ENCODE assay signal across 32 cellular contexts in the genomic region with DNA sequence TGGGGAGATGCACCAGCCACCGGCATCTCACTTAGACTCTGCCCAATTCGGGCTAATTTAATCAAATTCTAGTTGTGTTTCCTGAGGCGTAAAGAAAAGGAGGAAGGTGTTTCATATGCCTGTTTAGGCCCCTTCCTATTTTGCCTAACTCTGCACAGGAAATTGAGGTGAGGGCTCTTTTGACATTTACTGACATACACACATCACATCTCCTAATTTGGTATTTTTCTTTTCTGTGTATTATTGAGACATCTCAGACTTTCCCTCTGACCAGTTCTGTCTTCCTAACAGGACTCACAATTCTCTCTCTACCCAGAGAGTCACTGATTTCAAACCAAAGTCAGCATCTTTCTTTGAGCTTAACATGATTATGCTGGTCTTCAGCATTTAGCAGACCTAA. TPM values are rescaled to one million over a fixed set of nuclear protein-coding genes. Genes with fewer than 3 reads are reported as not detected.
A peak's percentile ranks its signal among the peaks of the same experiment; 100 is the strongest.
DNase-seq lines count a peak whose midpoint lies in the region; ATAC-seq and TF ChIP-seq lines count a peak whose summit lies in the region.
"Had no signal": no experiment of that assay in that cellular context is flagged by ENCODE, and none has a peak within 500 bp of the region (broad histone marks: within the 10 kb centered on the region; RNA-seq: fewer than 3 reads in every experiment).

No MANE protein-coding gene starts in this region.

- ATAC-seq in CD4-positive, alpha-beta T cell (ENCODE audit: poor library complexity), result no peak
- ATAC-seq: left lung, WTC11 had no signal

- no peak overlapping the region for H3K27ac ChIP-seq in CD4-positive, alpha-beta T cell (ENCODE audit: low read depth, low read length)
- peak overlapping the region in 6 of 8 donors; percentile 80 to 96 (median 89) for H3K27ac ChIP-seq in spleen
- H3K27ac ChIP-seq: BLaER1, coronary artery, GM23248, neural progenitor cell, parathyroid adenoma, SJSA1, testis had no signal

- H3K9me3 Mint-ChIP-seq in activated naive CD4-positive, alpha-beta T cell treated with anti-CD3 and anti-CD28 coated beads for 36 hours, result no peaks in the 10 kb centered on the region
- no peaks in the 10 kb centered on the region for H3K9me3 Mint-ChIP-seq in CD4-positive, alpha-beta T cell
- H3K9me3 Mint-ChIP-seq in T-helper 1 cell treated with Interleukin-12 subunit alpha and Interleukin-12 subunit beta and Interleukin-4 antibody, amounts not matched to agents 30 μg/mL and 1 μg/mL, for 36 hours, result no peaks in the 10 kb centered on the region
- H3K9me3 Mint-ChIP-seq: neural progenitor cell had no signal

- no peaks in the 10 kb centered on the region for H3K9me3 ChIP-seq in CD4-positive, alpha-beta T cell (ENCODE audit: control insufficient read depth, low read length)
- no peaks in the 10 kb centered on the region for H3K9me3 ChIP-seq in spleen
- H3K9me3 ChIP-seq: left lung, SJSA1, testis had no signal

- peaks cover 3% of the 10 kb centered on the region for H3K27me3 ChIP-seq in CD4-positive, alpha-beta T cell (ENCODE audit: control insufficient read depth, insufficient read depth, low read length)
- H3K27me3 ChIP-seq in spleen (replicated peaks in 1 of 7), result peaks cover 0 to 9% (median 0%) of the 10 kb centered on the region in 7 donors
- H3K27me3 ChIP-seq: BLaER1, left lung, neural progenitor cell, testis had no signal

- POLR2A ChIA-PET in CD4-positive, alpha-beta T cell (lab: Charles Lee), result interaction anchor here (0.6 kb wide), 1 partner anchor 10 kb away, joined by 3 read pairs; no protein-coding TSS in a partner anchor

- H3K4me3 ChIP-seq in spleen, result peak overlapping the region in 1 of 8 donors; percentile 58
- H3K4me3 ChIP-seq: BLaER1, coronary artery, GM23248, left lung, neural progenitor cell, SJSA1, skin epidermis, testis had no signal

- intact Hi-C loops in activated naive CD4-positive, alpha-beta T cell treated with anti-CD3 and anti-CD28 coated beads for 36 hours (cut with micrococcal nuclease), result no loop called here
- intact Hi-C loops in CD4-positive, alpha-beta T cell (cut with DNase I, micrococcal nuclease), result no loop called here
- intact Hi-C loops in spleen (cut with DNase I; ENCODE audit: low total_unique reads), result no loop called here

- WGBS in spleen, 5 donors, result 30 to 49% (median 39%) methylated on average over 3 of the region's 3 CpGs

- CTCF ChIA-PET in activated naive CD4-positive, alpha-beta T cell treated with anti-CD3 and anti-CD28 coated beads for 36 hours (lab: Charles Lee), result interaction anchor here (0.7 to 7.1 kb wide), 2 partner anchors 11 to 43 kb away, joined by 3 to 51 read pairs; no protein-coding TSS in a partner anchor
- CTCF ChIA-PET in CD4-positive, alpha-beta T cell (lab: Charles Lee), result interaction anchor here (0.6 to 1.6 kb wide), 3 partner anchors 9 to 917 kb away, joined by 4 read pairs; no protein-coding TSS in a partner anchor

- TF ChIP-seq POLR2A in spleen (IDR thresholded peaks at IDR 0.05), result no peak

- H3K4me1 Mint-ChIP-seq in activated naive CD4-positive, alpha-beta T cell treated with anti-CD3 and anti-CD28 coated beads for 36 hours (ENCODE audit: low read depth), result peaks cover 35% of the 10 kb centered on the region
- H3K4me1 Mint-ChIP-seq in CD4-positive, alpha-beta T cell (ENCODE audit: low read depth), result peaks cover 16% of the 10 kb centered on the region
- H3K4me1 Mint-ChIP-seq in T-helper 1 cell treated with Interleukin-12 subunit alpha and Interleukin-12 subunit beta and Interleukin-4 antibody, amounts not matched to agents 30 μg/mL and 1 μg/mL, for 36 hours (ENCODE audit: low read depth), result peaks cover 38% of the 10 kb centered on the region

- H3K4me1 ChIP-seq in spleen, result peaks cover 0 to 59% (median 20%) of the 10 kb centered on the region in 6 donors
- H3K4me1 ChIP-seq: neural progenitor cell, parathyroid adenoma, SJSA1, testis had no signal

- no peaks in the 10 kb centered on the region for H3K27me3 Mint-ChIP-seq in activated naive CD4-positive, alpha-beta T cell treated with anti-CD3 and anti-CD28 coated beads for 36 hours (ENCODE audit: low read depth)
- peaks cover 9% of the 10 kb centered on the region for H3K27me3 Mint-ChIP-seq in CD4-positive, alpha-beta T cell
- no peaks in the 10 kb centered on the region for H3K27me3 Mint-ChIP-seq in T-helper 1 cell treated with Interleukin-12 subunit alpha and Interleukin-12 subunit beta and Interleukin-4 antibody, amounts not matched to agents 30 μg/mL and 1 μg/mL, for 36 hours (ENCODE audit: low read depth)

- peaks cover 0 to 8% (median 0%) of the 10 kb centered on the region in 6 donors for H3K36me3 ChIP-seq in spleen
- H3K36me3 ChIP-seq: BLaER1, left lung, neural progenitor cell, SJSA1 had no signal

- no peaks in the 10 kb centered on the region for H3K36me3 Mint-ChIP-seq in activated naive CD4-positive, alpha-beta T cell treated with anti-CD3 and anti-CD28 coated beads for 36 hours (ENCODE audit: low read depth)
- no peaks in the 10 kb centered on the region for H3K36me3 Mint-ChIP-seq in CD4-positive, alpha-beta T cell (ENCODE audit: low read depth)
- H3K36me3 Mint-ChIP-seq in T-helper 1 cell treated with Interleukin-12 subunit alpha and Interleukin-12 subunit beta and Interleukin-4 antibody, amounts not matched to agents 30 μg/mL and 1 μg/mL, for 36 hours (ENCODE audit: low read depth), result no peaks in the 10 kb centered on the region
- H3K36me3 Mint-ChIP-seq: neural progenitor cell, WTC11 had no signal

- TF ChIP-seq CTCF in CD4-positive, alpha-beta T cell (IDR thresholded peaks at IDR 0.05), result no peak
- no peak for TF ChIP-seq CTCF in spleen (IDR thresholded peaks at IDR 0.05 in 8 of 11, conservative IDR thresholded peaks at IDR 0.05 in 3 of 11)

- peak overlapping the region; percentile 67 for H3K27ac Mint-ChIP-seq in activated naive CD4-positive, alpha-beta T cell treated with anti-CD3 and anti-CD28 coated beads for 36 hours
- H3K27ac Mint-ChIP-seq in CD4-positive, alpha-beta T cell, result peak overlapping the region; percentile 43
- H3K27ac Mint-ChIP-seq in T-helper 1 cell treated with Interleukin-12 subunit alpha and Interleukin-12 subunit beta and Interleukin-4 antibody, amounts not matched to agents 30 μg/mL and 1 μg/mL, for 36 hours, result peak overlapping the region; percentile 73
- H3K27ac Mint-ChIP-seq: neural progenitor cell, WTC11 had no signal

- DNase-seq in activated naive CD4-positive, alpha-beta T cell treated with anti-CD3 and anti-CD28 coated beads for 36 hours, result no peak
- DNase-seq in activated naive CD4-positive, alpha-beta T cell treated with anti-CD3 and anti-CD28 coated beads, Interleukin-2, amount 50 U/mL, for 16 hours, result no peak
- no peak for DNase-seq in CD4-positive, alpha-beta T cell
- DNase-seq in spleen (no peak), NCI-H2227 treated with DMSO at 0.1 percent for 48 hours (lab: John Stamatoyannopoulos, UW) (no peak), NCI-H2196 treated with DMSO at 0.1 percent for 48 hours (lab: John Stamatoyannopoulos, UW; ENCODE audit: unreplicated experiment) (no peak)
- DNase-seq: ACHN; activated CD4-positive, alpha-beta T cell treated with anti-CD3 and anti-CD28 coated beads, Interleukin-2, amount 50 U/mL, for 48 hours; activated effector memory CD4-positive, alpha-beta T cell treated with Interleukin-2 at 50 U/mL for 16 hours; caudate nucleus; effector memory CD4-positive, alpha-beta T cell; GM23248; islet precursor cell; left lung; mesenchymal stem cell; NCI-H2107; NCI-H446 treated with DMSO at 0.1 percent for 48 hours; NCI-H774; retina; stimulated activated naive CD4-positive, alpha-beta T cell treated with Interleukin-2 at 50 U/mL for 16 hours; testis had no signal

- H3K4me3 Mint-ChIP-seq in activated naive CD4-positive, alpha-beta T cell treated with anti-CD3 and anti-CD28 coated beads for 36 hours, result no peak overlapping the region
- H3K4me3 Mint-ChIP-seq in CD4-positive, alpha-beta T cell, result no peak overlapping the region
- H3K4me3 Mint-ChIP-seq in T-helper 1 cell treated with Interleukin-12 subunit alpha and Interleukin-12 subunit beta and Interleukin-4 antibody, amounts not matched to agents 30 μg/mL and 1 μg/mL, for 36 hours, result no peak overlapping the region
- H3K4me3 Mint-ChIP-seq: neural progenitor cell, WTC11 had no signal

RNA-seq across cellular contexts. Expression of a gene that starts 7.9 kb away (rescaled TPM):
- not detected for total RNA-seq in activated naive CD4-positive, alpha-beta T cell treated with anti-CD3 and anti-CD28 coated beads for 36 hours
- total RNA-seq in CD4-positive, alpha-beta T cell, result not detected
- 10 to 100 TPM in 5 of 7 donors, 1 to 10 TPM in 2; 3.8 to 31.9 (median 13.5) TPM for total RNA-seq in spleen
- polyA plus RNA-seq in spleen, result 1 to 10 TPM in 2 of 3 donors, under 1 TPM in 1; 0.55 to 4.0 (median 1.6) TPM
- total RNA-seq: epithelial cell of proximal tubule, GM23248, LHCN-M2, RPMI7951, SJSA1, testis, WTC11 had no signal
- polyA plus RNA-seq: GM23248 had no signal

RNA-seq across cellular contexts. Expression of a gene that starts 40.2 kb away (rescaled TPM):
- total RNA-seq in activated naive CD4-positive, alpha-beta T cell treated with anti-CD3 and anti-CD28 coated beads for 36 hours, result not detected
- not detected for total RNA-seq in CD4-positive, alpha-beta T cell
- total RNA-seq in spleen, result not detected
- under 1 TPM in 1 of 3 donors, not detected in 2; 0.04 TPM for polyA plus RNA-seq in spleen
- total RNA-seq: epithelial cell of proximal tubule, GM23248, left lung, LHCN-M2, RPMI7951, SJSA1, WTC11 had no signal
- polyA plus RNA-seq: GM23248 had no signal

RNA-seq across cellular contexts. Expression of a gene that starts 40.5 kb away (rescaled TPM):
- total RNA-seq in activated naive CD4-positive, alpha-beta T cell treated with anti-CD3 and anti-CD28 coated beads for 36 hours, result not detected
- total RNA-seq in CD4-positive, alpha-beta T cell, result not detected
- total RNA-seq in spleen, result not detected
- not detected for polyA plus RNA-seq in spleen
- total RNA-seq: epithelial cell of proximal tubule, GM23248, left lung, LHCN-M2, RPMI7951, SJSA1, WTC11 had no signal
- polyA plus RNA-seq: GM23248 had no signal

RNA-seq across cellular contexts. Expression of a gene that starts 49.0 kb away (rescaled TPM):
- not detected for total RNA-seq in activated naive CD4-positive, alpha-beta T cell treated with anti-CD3 and anti-CD28 coated beads for 36 hours
- not detected for total RNA-seq in CD4-positive, alpha-beta T cell
- 10 to 100 TPM in 1 of 7 donors, 1 to 10 TPM in 5, under 1 TPM in 1; 0.88 to 14.8 (median 2.4) TPM for total RNA-seq in spleen
- polyA plus RNA-seq in spleen, result under 1 TPM; 0.27 to 0.48 (median 0.45) TPM
- total RNA-seq: GM23248, LHCN-M2, RPMI7951, SJSA1 had no signal
- polyA plus RNA-seq: GM23248 had no signal

RNA-seq across cellular contexts. Expression of a gene that starts 55.7 kb away (rescaled TPM):
- 1,000 to 10,000 TPM; 4,092 to 4,109 TPM for total RNA-seq in activated naive CD4-positive, alpha-beta T cell treated with anti-CD3 and anti-CD28 coated beads for 36 hours
- total RNA-seq in CD4-positive, alpha-beta T cell, result 1,000 to 10,000 TPM; 3,668 to 3,697 TPM
- total RNA-seq in spleen, result 1,000 to 10,000 TPM in 4 of 7 donors, 100 to 1,000 TPM in 3; 744 to 2,126 (median 1,870) TPM
- polyA plus RNA-seq in spleen, result 1,000 to 10,000 TPM; 5,153 to 8,491 (median 7,946) TPM

Comparison
In these comparisons a context has a peak if more than half of its experiments do, and no peak if none do; other contexts are left out.
1. RNA of a gene that starts 7.9 kb away (total RNA-seq): 3.8 to 31.9 TPM in spleen; not detected in activated naive CD4-positive, alpha-beta T cell treated with anti-CD3 and anti-CD28 coated beads for 36 hours and not detected in CD4-positive, alpha-beta T cell; every median in the first group is over 4 times any median in the second.
2. Peak in every context shown above with its lines, with median percentiles within 50 percentile points of each other: H3K27ac Mint-ChIP-seq.